ENCODE assay signal across 23 cellular contexts in the genomic region with DNA sequence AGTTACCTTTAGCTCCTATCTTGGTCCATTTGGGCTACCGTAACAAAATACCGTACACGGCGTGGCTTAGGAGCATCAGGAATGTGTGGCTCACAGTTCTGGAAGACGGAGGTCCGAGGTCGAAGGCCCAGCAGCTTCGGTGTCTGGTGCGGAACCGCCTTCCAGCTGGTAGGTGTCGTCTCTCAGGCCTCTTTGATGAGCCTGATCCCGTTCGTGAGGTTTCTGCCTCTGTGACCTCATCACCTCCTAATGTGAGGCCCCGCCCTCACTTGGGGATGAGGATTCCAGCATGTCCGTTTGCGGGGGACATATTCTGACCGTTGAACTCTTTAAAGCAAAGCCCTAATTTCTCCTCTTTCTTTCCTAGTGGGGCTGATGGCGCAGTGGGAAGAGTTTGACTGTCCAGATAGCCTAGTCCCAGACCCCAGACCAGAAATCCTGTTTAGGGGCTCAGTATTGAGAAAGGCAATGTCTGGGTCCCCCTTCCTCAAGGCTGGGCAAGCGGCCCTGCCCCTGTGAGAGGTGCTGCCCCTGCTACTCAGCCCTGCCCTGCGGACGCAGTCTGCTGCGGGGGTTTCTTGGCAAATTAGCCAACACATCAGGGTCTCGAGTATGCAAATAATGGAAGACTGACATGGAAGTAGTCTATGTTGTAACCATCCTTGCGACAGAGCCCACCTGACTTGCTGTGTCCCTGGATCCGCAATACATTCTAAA.
DNase-seq lines count a peak whose midpoint lies in the region; ATAC-seq and TF ChIP-seq lines count a peak whose summit lies in the region.
"Had no signal": no experiment of that assay in that cellular context is flagged by ENCODE, and none has a peak within 500 bp of the region (broad histone marks: within the 10 kb centered on the region; RNA-seq: fewer than 3 reads in every experiment).

No MANE protein-coding gene starts in this region.

- no peak overlapping the region for H3K27ac Mint-ChIP-seq in WTC11
- no peak overlapping the region for H3K27ac Mint-ChIP-seq in neural progenitor cell
- no peak overlapping the region for H3K27ac Mint-ChIP-seq in CD8-positive, alpha-beta memory T cell

- DNase-seq in CD1c-positive myeloid dendritic cell (ENCODE audit: extremely low spot score) = peak; percentile 12
- DNase-seq in WTC11 (ENCODE audit: low spot score) = peak; percentile 50
- peak; percentile 43 for DNase-seq in neural progenitor cell (ENCODE audit: low spot score)
- DNase-seq in mucosa of gallbladder (ENCODE audit: low spot score) = no peak
- no peak for DNase-seq in CD8-positive, alpha-beta memory T cell
- DNase-seq: 8988T; DMS53; GDM1; MG63; NCI-H1436; NCI-H187 treated with DMSO at 0.1 percent for 48 hours; NCI-H2227 treated with DMSO at 0.1 percent for 48 hours; NCI-H510A; NCI-H748 treated with DMSO at 0.1 percent for 48 hours; NK-92 treated with Interleukin-12 subunit alpha and Interleukin-12 subunit beta, amount 100 ng/mL, for 24 hours; SIG-M5; SK-N-SH had no signal

- H3K4me3 ChIP-seq in iPS-20b (ENCODE audit: low read length) (peak overlapping the region; percentile 58; the same call in 1 of the 2 replicates), neural progenitor cell (no peak overlapping the region)
- H3K4me3 ChIP-seq in CD8-positive, alpha-beta memory T cell (ENCODE audit: low read length) = no peak overlapping the region
- H3K4me3 ChIP-seq: BLaER1 treated with 17β-estradiol and CSF1 and Interleukin-3, amounts not matched to agents 10 nM and 100 nM; MG63 had no signal

- H3K9me3 Mint-ChIP-seq in WTC11 (peaks cover 25% of the 10 kb centered on the region), neural progenitor cell (peaks cover 2% of the 10 kb centered on the region)
- H3K9me3 Mint-ChIP-seq in CD8-positive, alpha-beta memory T cell = peaks cover 0 to 5% (median 2%) of the 10 kb centered on the region in 5 donors

- H3K27me3 ChIP-seq in iPS-20b (ENCODE audit: insufficient read depth, low read length) (no peaks in the 10 kb centered on the region; the same call in 1 of the 2 replicates), neural progenitor cell (no peaks in the 10 kb centered on the region)
- no peaks in the 10 kb centered on the region for H3K27me3 ChIP-seq in CD8-positive, alpha-beta memory T cell (ENCODE audit: insufficient read depth, low read length, poor library complexity, severe bottlenecking)
- H3K27me3 ChIP-seq: BLaER1 treated with 17β-estradiol and CSF1 and Interleukin-3, amounts not matched to agents 10 nM and 100 nM; MG63 had no signal

- no peaks in the 10 kb centered on the region for H3K79me2 ChIP-seq in neural progenitor cell (ENCODE audit: low read depth)

- H3K4me3 Mint-ChIP-seq in WTC11 (peak overlapping the region; percentile 55), neural progenitor cell (no peak overlapping the region)
- no peak overlapping the region for H3K4me3 Mint-ChIP-seq in CD8-positive, alpha-beta memory T cell

- H3K36me3 ChIP-seq in iPS-20b (ENCODE audit: insufficient read depth, low read depth, low read length) (no peaks in the 10 kb centered on the region), neural progenitor cell (no peaks in the 10 kb centered on the region)
- no peaks in the 10 kb centered on the region for H3K36me3 ChIP-seq in CD8-positive, alpha-beta memory T cell (ENCODE audit: insufficient read depth, low read length)
- H3K36me3 ChIP-seq: BLaER1 treated with 17β-estradiol and CSF1 and Interleukin-3, amounts not matched to agents 10 nM and 100 nM; MG63 had no signal

- CTCF ChIA-PET in WTC11 (lab: Charles Lee) = no interaction called here
- CTCF ChIA-PET in CD8-positive, alpha-beta memory T cell (lab: Charles Lee) = no interaction called here

- TF ChIP-seq CTCF in WTC11 (IDR thresholded peaks at IDR 0.05) = no peak
- TF ChIP-seq CTCF in neural progenitor cell (IDR thresholded peaks at IDR 0.05) = no peak

- peak overlapping the region; percentile 85 for H2AFZ ChIP-seq in neural progenitor cell (replicated peaks)

- POLR2A ChIA-PET in WTC11 (lab: Charles Lee) = interaction anchor here (1.1 kb wide), 1 partner anchor 32 kb away, joined by 3 read pairs; no protein-coding TSS in a partner anchor
- POLR2A ChIA-PET in CD8-positive, alpha-beta memory T cell (lab: Charles Lee) = no interaction called here

- H3K27ac ChIP-seq in iPS-20b (ENCODE audit: low read length) = no peak overlapping the region
- H3K27ac ChIP-seq in neural progenitor cell = no peak overlapping the region
- H3K27ac ChIP-seq in CD8-positive, alpha-beta memory T cell (ENCODE audit: low read depth, low read length) = no peak overlapping the region
- H3K27ac ChIP-seq: BLaER1 treated with 17β-estradiol and CSF1 and Interleukin-3, amounts not matched to agents 10 nM and 100 nM had no signal

- H3K27me3 Mint-ChIP-seq in WTC11 (ENCODE audit: low read depth) (peaks cover 6% of the 10 kb centered on the region), neural progenitor cell (ENCODE audit: insufficient read depth, low read depth) (peaks cover 7% of the 10 kb centered on the region)
- peaks cover 8 to 20% of the 10 kb centered on the region in 2 donors for H3K27me3 Mint-ChIP-seq in CD8-positive, alpha-beta memory T cell

- H3K9ac ChIP-seq in iPS-20b (ENCODE audit: low read depth, low read length) (no peak overlapping the region), neural progenitor cell (no peak overlapping the region)
- H3K9ac ChIP-seq: BLaER1 treated with 17β-estradiol and CSF1 and Interleukin-3, amounts not matched to agents 10 nM and 100 nM; SK-N-SH had no signal

- peaks cover 10% of the 10 kb centered on the region for H3K36me3 Mint-ChIP-seq in WTC11
- H3K36me3 Mint-ChIP-seq in neural progenitor cell = no peaks in the 10 kb centered on the region
- peaks cover 0 to 1% (median 0%) of the 10 kb centered on the region in 3 donors for H3K36me3 Mint-ChIP-seq in CD8-positive, alpha-beta memory T cell

- H3K4me1 ChIP-seq in iPS-20b (ENCODE audit: insufficient read depth, low read length) (no peaks in the 10 kb centered on the region), neural progenitor cell (peaks cover 7% of the 10 kb centered on the region)
- no peaks in the 10 kb centered on the region for H3K4me1 ChIP-seq in CD8-positive, alpha-beta memory T cell (ENCODE audit: insufficient read depth, low read length)

- H3K9me3 ChIP-seq in iPS-20b (ENCODE audit: insufficient read depth, low read depth, low read length) = peaks cover 13% of the 10 kb centered on the region
- H3K9me3 ChIP-seq in neural progenitor cell (ENCODE audit: low read depth) = no peaks in the 10 kb centered on the region
- no peaks in the 10 kb centered on the region for H3K9me3 ChIP-seq in CD8-positive, alpha-beta memory T cell (ENCODE audit: low read length)
- H3K9me3 ChIP-seq: SK-N-SH had no signal

- no peaks in the 10 kb centered on the region for H3F3A ChIP-seq in neural progenitor cell (ENCODE audit: low read depth)

- H4K20me1 ChIP-seq in neural progenitor cell (ENCODE audit: low read depth) = no peaks in the 10 kb centered on the region
- H4K20me1 ChIP-seq: BLaER1 treated with 17β-estradiol and CSF1 and Interleukin-3, amounts not matched to agents 10 nM and 100 nM had no signal

- ATAC-seq in WTC11 (peak; percentile 80), GM18502 (IDR thresholded peaks at IDR 0.05; ENCODE audit: poor library complexity, unreplicated experiment) (no peak), GM21528 (IDR thresholded peaks at IDR 0.05; ENCODE audit: low FRiP score, unreplicated experiment) (no peak)
- ATAC-seq: HCT116, Panc1 had no signal

- peaks cover 7% of the 10 kb centered on the region for H3K4me1 Mint-ChIP-seq in WTC11
- H3K4me1 Mint-ChIP-seq in neural progenitor cell = no peaks in the 10 kb centered on the region
- no peaks in the 10 kb centered on the region for H3K4me1 Mint-ChIP-seq in CD8-positive, alpha-beta memory T cell

- H3K4me2 ChIP-seq in neural progenitor cell = peak overlapping the region; percentile 27
- H3K4me2 ChIP-seq: BLaER1 treated with 17β-estradiol and CSF1 and Interleukin-3, amounts not matched to agents 10 nM and 100 nM; SK-N-SH had no signal

TF ChIP-seq in WTC11, 78 proteins besides CTCF, POLR2A, EP300 and RAD21:
- TF ChIP-seq ATF1 (CRISPR knock-in tag; IDR thresholded peaks at IDR 0.05) (no peak), ZNF219 (CRISPR knock-in tag; IDR thresholded peaks at IDR 0.05; ENCODE audit: borderline replicate concordance) (no peak)

Comparison
In these comparisons a context has a peak if more than half of its experiments do, and no peak if none do; other contexts are left out.
1. DNase-seq: peak in CD1c-positive myeloid dendritic cell (single experiment), WTC11 (single experiment) and neural progenitor cell (single experiment); none in mucosa of gallbladder (single experiment) and CD8-positive, alpha-beta memory T cell (0 of 5).